In the genomic region with DNA sequence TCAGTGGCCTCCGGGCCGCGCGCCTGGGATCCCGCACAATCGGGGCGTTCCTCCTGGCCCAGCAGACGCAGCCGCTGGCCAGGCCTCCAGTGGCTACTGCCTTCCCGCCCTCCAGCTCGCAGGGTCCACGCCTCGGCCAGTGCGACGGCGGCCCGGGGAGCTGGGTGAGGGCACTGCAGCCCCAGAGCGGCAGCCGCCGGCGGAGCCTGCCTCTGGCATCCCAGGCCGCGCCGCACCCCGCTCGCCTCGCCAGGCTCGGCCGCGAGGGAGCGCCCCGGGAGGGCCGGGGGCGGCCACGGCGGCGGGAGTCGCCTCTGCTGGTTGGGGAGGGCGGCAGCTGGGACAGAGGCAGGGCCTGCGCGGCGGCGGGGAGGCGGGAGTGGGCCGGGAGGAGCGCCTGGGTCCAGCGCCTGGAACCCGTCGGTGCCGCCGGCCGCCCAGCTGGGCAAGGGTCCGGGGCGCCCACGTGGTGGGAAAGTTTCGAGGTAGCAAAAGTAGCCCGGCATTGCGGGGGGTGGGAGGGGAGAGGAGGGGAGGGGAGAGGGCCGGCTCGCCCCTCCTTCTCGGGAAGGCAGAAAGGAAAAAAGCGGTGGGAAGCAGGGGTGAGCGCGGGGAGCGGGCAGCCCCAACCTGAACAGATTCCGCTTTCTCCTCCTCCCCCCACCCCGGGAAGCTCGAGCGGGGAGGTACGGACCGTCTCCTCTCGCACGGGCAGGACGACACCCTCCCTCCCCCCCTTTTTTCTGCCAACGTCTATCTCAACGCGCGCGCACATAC, we compare ENCODE assay signal across 8 cellular contexts. TPM values are rescaled to one million over a fixed set of nuclear protein-coding genes. Genes with fewer than 3 reads are reported as not detected.
DNase-seq lines count a peak whose midpoint lies in the region; ATAC-seq lines count a peak whose summit lies in the region.

No MANE protein-coding gene starts in this region.

- peaks cover 0 to 3% of the 10 kb centered on the region in 2 donors for H3K36me3 Mint-ChIP-seq in activated T-cell treated with anti-CD3 and anti-CD28 coated beads, Interleukin-2, amount 50 U/mL, for 72 hours (ENCODE audit: insufficient read depth in 2 of 2)
- peaks cover 3% of the 10 kb centered on the region for H3K36me3 Mint-ChIP-seq in activated CD4-positive, alpha-beta memory T cell treated with anti-CD3 and anti-CD28 coated beads, Interleukin-2, amount 10 ng/mL, durations not matched to agents 7 days and 5 days (ENCODE audit: low read depth)

- ATAC-seq in activated T-cell treated with anti-CD3 and anti-CD28 coated beads, Interleukin-2, amount 50 U/mL, for 72 hours (replicated peaks in 1 of 2): no peak
- ATAC-seq in GM19452 (IDR thresholded peaks at IDR 0.05; ENCODE audit: unreplicated experiment): no peak

- CTCF ChIA-PET in activated CD4-positive, alpha-beta memory T cell treated with anti-CD3 and anti-CD28 coated beads, Interleukin-2, amount 10 ng/mL, durations not matched to agents 7 days and 5 days (lab: Charles Lee): interaction anchor here (1.4 to 1.9 kb wide), 5 partner anchors 32 to 338 kb away, joined by 3 to 8 read pairs (median 5); no protein-coding TSS in a partner anchor

- POLR2A ChIA-PET in activated CD4-positive, alpha-beta memory T cell treated with anti-CD3 and anti-CD28 coated beads, Interleukin-2, amount 10 ng/mL, durations not matched to agents 7 days and 5 days (lab: Charles Lee): interaction anchor here (1.0 kb wide), 1 partner anchor 168 kb away, joined by 3 read pairs; no protein-coding TSS in a partner anchor

- H3K27me3 Mint-ChIP-seq in activated T-cell treated with anti-CD3 and anti-CD28 coated beads, Interleukin-2, amount 50 U/mL, for 72 hours (ENCODE audit: low read depth): peaks cover 50% of the 10 kb centered on the region
- peaks cover 58% of the 10 kb centered on the region for H3K27me3 Mint-ChIP-seq in activated CD4-positive, alpha-beta memory T cell treated with anti-CD3 and anti-CD28 coated beads, Interleukin-2, amount 10 ng/mL, durations not matched to agents 7 days and 5 days

- no peak overlapping the region for H3K27ac ChIP-seq in stomach smooth muscle (ENCODE audit: low read length)

- H3K27ac Mint-ChIP-seq in activated T-cell treated with anti-CD3 and anti-CD28 coated beads, Interleukin-2, amount 50 U/mL, for 72 hours: no peak overlapping the region
- no peak overlapping the region for H3K27ac Mint-ChIP-seq in activated CD4-positive, alpha-beta memory T cell treated with anti-CD3 and anti-CD28 coated beads, Interleukin-2, amount 10 ng/mL, durations not matched to agents 7 days and 5 days

- H3K36me3 ChIP-seq in iPS-15b (ENCODE audit: control insufficient read depth, insufficient read depth, low read length) (no peaks in the 10 kb centered on the region), stomach smooth muscle (ENCODE audit: control insufficient read depth in 2 of 2, insufficient read depth in 2 of 2, low read length in 2 of 2) (no peaks in the 10 kb centered on the region)

- no peaks in the 10 kb centered on the region for H3K9me3 Mint-ChIP-seq in activated T-cell treated with anti-CD3 and anti-CD28 coated beads, Interleukin-2, amount 50 U/mL, for 72 hours
- H3K9me3 Mint-ChIP-seq in activated CD4-positive, alpha-beta memory T cell treated with anti-CD3 and anti-CD28 coated beads, Interleukin-2, amount 10 ng/mL, durations not matched to agents 7 days and 5 days: no peaks in the 10 kb centered on the region

- DNase-seq in NCI-H748 (lab: John Stamatoyannopoulos, UW; ENCODE audit: unreplicated experiment) (peak; percentile 61), NCI-H748 treated with DMSO at 0.1 percent for 48 hours (lab: John Stamatoyannopoulos, UW) (no peak), NCI-H1048 (lab: John Stamatoyannopoulos, UW) (no peak)
- peak; percentile 16 for DNase-seq in activated T-cell treated with anti-CD3 and anti-CD28 coated beads, Interleukin-2, amount 50 U/mL, for 72 hours
- DNase-seq in activated CD4-positive, alpha-beta memory T cell treated with anti-CD3 and anti-CD28 coated beads, Interleukin-2, amount 10 ng/mL, durations not matched to agents 7 days and 5 days: no peak

- H3K9me3 ChIP-seq in iPS-15b (ENCODE audit: control insufficient read depth, insufficient read depth, low read length) (no peaks in the 10 kb centered on the region), stomach smooth muscle (ENCODE audit: control insufficient read depth in 2 of 2, low read length in 2 of 2) (no peaks in the 10 kb centered on the region)

- peaks cover 5% of the 10 kb centered on the region for H3K4me1 ChIP-seq in iPS-15b (ENCODE audit: control insufficient read depth, insufficient read depth, low read length)
- H3K4me1 ChIP-seq in stomach smooth muscle (ENCODE audit: control insufficient read depth, insufficient read depth, low read length): peaks cover 36% of the 10 kb centered on the region

- H3K9ac ChIP-seq in iPS-15b (ENCODE audit: low read depth, low read length) (no peak overlapping the region), stomach smooth muscle (ENCODE audit: low read length in 2 of 2) (no peak overlapping the region)

- H3K4me3 Mint-ChIP-seq in activated T-cell treated with anti-CD3 and anti-CD28 coated beads, Interleukin-2, amount 50 U/mL, for 72 hours: peak overlapping the region; percentile 29 to 47
- H3K4me3 Mint-ChIP-seq in activated CD4-positive, alpha-beta memory T cell treated with anti-CD3 and anti-CD28 coated beads, Interleukin-2, amount 10 ng/mL, durations not matched to agents 7 days and 5 days: no peak overlapping the region

- H3K4me1 Mint-ChIP-seq in activated T-cell treated with anti-CD3 and anti-CD28 coated beads, Interleukin-2, amount 50 U/mL, for 72 hours (ENCODE audit: low read depth): peaks cover 25% of the 10 kb centered on the region
- peaks cover 17% of the 10 kb centered on the region for H3K4me1 Mint-ChIP-seq in activated CD4-positive, alpha-beta memory T cell treated with anti-CD3 and anti-CD28 coated beads, Interleukin-2, amount 10 ng/mL, durations not matched to agents 7 days and 5 days

- H3K4me3 ChIP-seq in iPS-15b (ENCODE audit: low read depth, low read length) (peak overlapping the region; percentile 37), stomach smooth muscle (ENCODE audit: low read length in 2 of 2) (peak overlapping the region; percentile 50 to 73)

- peaks cover 71% of the 10 kb centered on the region for H3K27me3 ChIP-seq in iPS-15b (ENCODE audit: control insufficient read depth, insufficient read depth, low read length)
- H3K27me3 ChIP-seq in stomach smooth muscle (ENCODE audit: control insufficient read depth in 1 of 2, insufficient read depth in 2 of 2, low read length in 2 of 2): peaks cover 56 to 79% of the 10 kb centered on the region in 2 donors

RNA-seq across cellular contexts. Expression of gene INHBB, which starts 1.5 kb away (rescaled TPM):
- total RNA-seq in activated T-cell treated with anti-CD3 and anti-CD28 coated beads, Interleukin-2, amount 50 U/mL, for 72 hours: not detected
- total RNA-seq in activated CD4-positive, alpha-beta memory T cell treated with anti-CD3 and anti-CD28 coated beads, Interleukin-2, amount 10 ng/mL, durations not matched to agents 7 days and 5 days: not detected

Comparison
In these comparisons a context has a peak if more than half of its experiments do, and no peak if none do; other contexts are left out.
1. DNase-seq: peak in NCI-H748 (single experiment) and activated T-cell treated with anti-CD3 and anti-CD28 coated beads, Interleukin-2, amount 50 U/mL, for 72 hours (2 of 2); none in NCI-H748 treated with DMSO at 0.1 percent for 48 hours (single experiment), activated CD4-positive, alpha-beta memory T cell treated with anti-CD3 and anti-CD28 coated beads, Interleukin-2, amount 10 ng/mL, durations not matched to agents 7 days and 5 days (single experiment) and NCI-H1048 (single experiment).